In genomic region chr11:34977039-34977906, GRCh38 we compare ENCODE assay signal across 11 cellular contexts.
DNase-seq lines count a peak whose midpoint lies in the region; ATAC-seq and TF ChIP-seq lines count a peak whose summit lies in the region.
"Had no signal": no experiment of that assay in that cellular context is flagged by ENCODE, and none has a peak within 500 bp of the region (broad histone marks: within the 10 kb centered on the region; RNA-seq: fewer than 3 reads in every experiment).

No MANE protein-coding gene starts in this region.

- no peak overlapping the region for H4K8ac ChIP-seq in mesenchymal stem cell (ENCODE audit: low read length)

- intact Hi-C loops in posterior vena cava (cut with DNase I): no loop called here

- DNase-seq in AG10803 (ENCODE audit: low read depth) (peak; percentile 66), LNCaP clone FGC (ENCODE audit: low read depth) (peak; percentile 79), brain microvascular endothelial cell (peak; percentile 40), mesenchymal stem cell (peak; percentile 85), germinal center (ENCODE audit: low spot score) (no peak), posterior vena cava (ENCODE audit: low spot score) (no peak), HuH-7.5 (ENCODE audit: low spot score) (no peak)
- DNase-seq: activated T-cell treated with anti-CD3 and anti-CD28 coated beads, Interleukin-2, amount 50 U/mL, for 1 hour; substantia nigra had no signal

- no peak overlapping the region for H2AK5ac ChIP-seq in mesenchymal stem cell (ENCODE audit: low read length, severe bottlenecking)

- no peak for ATAC-seq in HG02610 (IDR thresholded peaks at IDR 0.05; ENCODE audit: unreplicated experiment)

- H2BK15ac ChIP-seq in mesenchymal stem cell (ENCODE audit: low read depth, poor library complexity, severe bottlenecking): no peak overlapping the region

- H3K36me3 ChIP-seq in brain microvascular endothelial cell (replicated peaks) (no peaks in the 10 kb centered on the region), mesenchymal stem cell (ENCODE audit: control insufficient read depth in 1 of 2, insufficient read depth in 2 of 2, low read depth in 1 of 2, low read length in 2 of 2) (peaks cover 2 to 35% of the 10 kb centered on the region in 2 experiments)

- H3K9me3 ChIP-seq in mesenchymal stem cell (ENCODE audit: control insufficient read depth, low read length): no peaks in the 10 kb centered on the region

- H2BK12ac ChIP-seq in mesenchymal stem cell (ENCODE audit: low read length in 2 of 2): no peak overlapping the region

- no peak overlapping the region for H2BK5ac ChIP-seq in mesenchymal stem cell (ENCODE audit: low read depth, low read length, poor library complexity, severe bottlenecking)

- in situ Hi-C loops in brain microvascular endothelial cell (cut with HindIII; ENCODE audit: low pct_ligation_motif_present, low sequenced_read_pairs): no loop called here

- no peak for TF ChIP-seq CTCF in AG10803 (conservative IDR thresholded peaks at IDR 0.05; ENCODE audit: low read length)
- no peak for TF ChIP-seq CTCF in LNCaP clone FGC (IDR thresholded peaks at IDR 0.05; ENCODE audit: control insufficient read depth, extremely low read depth, insufficient read depth)
- no peak for TF ChIP-seq CTCF in brain microvascular endothelial cell (IDR thresholded peaks at IDR 0.05; ENCODE audit: low read depth, low read length, missing control alignments)

- no peaks in the 10 kb centered on the region for H3K27me3 ChIP-seq in brain microvascular endothelial cell (replicated peaks)
- no peaks in the 10 kb centered on the region for H3K27me3 ChIP-seq in mesenchymal stem cell (ENCODE audit: control insufficient read depth in 1 of 2, insufficient read depth in 1 of 2, low read length in 2 of 2)

- no peak overlapping the region for H2AFZ ChIP-seq in mesenchymal stem cell (ENCODE audit: low read depth, low read length)

- H3K23ac ChIP-seq in mesenchymal stem cell (ENCODE audit: low read length in 2 of 2): no peak overlapping the region

- peak overlapping the region; percentile 71 for H3K9ac ChIP-seq in mesenchymal stem cell (ENCODE audit: low read length)

- H4K91ac ChIP-seq in mesenchymal stem cell (ENCODE audit: low read length): no peak overlapping the region

- H3K4me3 ChIP-seq in AG10803 (ENCODE audit: low read length) (no peak overlapping the region), LNCaP clone FGC (ENCODE audit: low read depth, low read length) (peak overlapping the region; percentile 24), brain microvascular endothelial cell (ENCODE audit: low read depth, low read length) (no peak overlapping the region), mesenchymal stem cell (ENCODE audit: insufficient read depth in 1 of 2, low read depth in 1 of 2, low read length in 2 of 2) (peak overlapping the region in 1 of 2 experiments; percentile 29)
- H3K4me3 ChIP-seq: SK-N-MC had no signal

- no peak overlapping the region for H3K18ac ChIP-seq in mesenchymal stem cell (ENCODE audit: low read depth in 1 of 2, low read length in 2 of 2)

- H3K14ac ChIP-seq in mesenchymal stem cell (ENCODE audit: low read length in 2 of 2): no peak overlapping the region

- peaks cover 6% of the 10 kb centered on the region for H3K79me1 ChIP-seq in mesenchymal stem cell (replicated peaks; ENCODE audit: low read length, poor library complexity, severe bottlenecking)

- peaks cover 2% of the 10 kb centered on the region for H3K4me1 ChIP-seq in mesenchymal stem cell (ENCODE audit: control insufficient read depth, insufficient read depth, low read depth, low read length)

- H3K27ac ChIP-seq in brain microvascular endothelial cell (peak overlapping the region; percentile 83), mesenchymal stem cell (ENCODE audit: low read length, poor library complexity, severe bottlenecking) (peak overlapping the region; percentile 68)
- H3K27ac ChIP-seq: SK-N-MC had no signal

- no peak overlapping the region for H2BK120ac ChIP-seq in mesenchymal stem cell (ENCODE audit: low read depth, low read length)

- H3K4me2 ChIP-seq in mesenchymal stem cell (ENCODE audit: low read length, poor library complexity, severe bottlenecking): no peak overlapping the region

- no peak overlapping the region for H3K4ac ChIP-seq in mesenchymal stem cell (ENCODE audit: low read depth in 1 of 2, low read length in 2 of 2)

- WGBS in mesenchymal stem cell: 0% methylated on average over 2 of the region's 6 CpGs

Comparison
In these comparisons a context has a peak if more than half of its experiments do, and no peak if none do; other contexts are left out.
1. DNase-seq: peak in AG10803 (single experiment), LNCaP clone FGC (single experiment), brain microvascular endothelial cell (single experiment) and mesenchymal stem cell (single experiment); none in germinal center (single experiment), posterior vena cava (single experiment) and HuH-7.5 (single experiment).